In the genomic region with DNA sequence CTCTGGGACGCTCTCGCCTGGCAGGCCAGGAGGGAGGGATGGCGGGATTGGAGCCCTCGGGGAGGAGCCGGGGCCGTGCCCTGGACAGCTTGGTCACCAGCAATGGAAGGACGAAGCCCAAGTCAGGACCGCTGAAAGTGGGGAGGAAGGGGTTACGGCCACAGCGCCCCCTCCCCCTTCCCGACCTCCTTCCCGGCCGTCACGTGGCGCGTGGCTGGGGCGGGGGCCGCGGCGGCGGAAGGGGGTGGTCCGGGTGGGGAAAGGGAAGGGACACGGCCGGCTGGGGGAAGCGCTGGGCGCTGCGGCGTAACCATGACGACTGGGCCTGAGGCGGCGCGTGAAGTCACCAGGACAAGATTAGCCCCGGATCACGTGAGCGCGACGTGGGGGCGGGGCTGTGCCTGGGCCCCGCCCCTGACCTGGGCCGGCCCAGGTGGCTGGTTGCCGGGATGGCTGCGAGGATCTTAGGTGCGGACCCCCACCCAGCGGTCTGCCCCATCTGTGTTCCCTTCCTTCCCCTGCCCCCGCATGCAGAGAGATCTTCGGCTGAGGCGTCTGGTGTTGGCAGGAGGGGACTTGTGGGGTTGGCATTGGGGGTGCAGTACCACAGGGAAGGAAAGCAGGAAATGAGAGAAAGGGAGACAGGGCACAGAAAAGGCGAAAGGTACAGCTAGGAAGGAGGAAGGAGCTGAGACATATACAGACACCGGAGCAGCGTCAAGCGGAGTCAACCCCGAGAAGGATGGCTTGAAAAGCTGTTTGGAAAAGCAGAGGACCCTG, we compare ENCODE assay signal across 1 cellular context.
TF ChIP-seq lines count a peak whose summit lies in the region.

No MANE protein-coding gene starts in this region.

TF ChIP-seq in K562, 482 proteins besides CTCF, POLR2A, EP300 and RAD21 (continues in another document):
- no peak; the same call in 1 of the 2 replicates for TF ChIP-seq ZNF263 (CRISPR knock-in tag; IDR thresholded peaks at IDR 0.05; ENCODE audit: borderline replicate concordance)
- 0 out of 2 replicates have a peak, but pooled peaks have one; percentile 21 for TF ChIP-seq MIER1 (IDR thresholded peaks at IDR 0.05; ENCODE audit: low read depth)
- TF ChIP-seq, protein P1, sequence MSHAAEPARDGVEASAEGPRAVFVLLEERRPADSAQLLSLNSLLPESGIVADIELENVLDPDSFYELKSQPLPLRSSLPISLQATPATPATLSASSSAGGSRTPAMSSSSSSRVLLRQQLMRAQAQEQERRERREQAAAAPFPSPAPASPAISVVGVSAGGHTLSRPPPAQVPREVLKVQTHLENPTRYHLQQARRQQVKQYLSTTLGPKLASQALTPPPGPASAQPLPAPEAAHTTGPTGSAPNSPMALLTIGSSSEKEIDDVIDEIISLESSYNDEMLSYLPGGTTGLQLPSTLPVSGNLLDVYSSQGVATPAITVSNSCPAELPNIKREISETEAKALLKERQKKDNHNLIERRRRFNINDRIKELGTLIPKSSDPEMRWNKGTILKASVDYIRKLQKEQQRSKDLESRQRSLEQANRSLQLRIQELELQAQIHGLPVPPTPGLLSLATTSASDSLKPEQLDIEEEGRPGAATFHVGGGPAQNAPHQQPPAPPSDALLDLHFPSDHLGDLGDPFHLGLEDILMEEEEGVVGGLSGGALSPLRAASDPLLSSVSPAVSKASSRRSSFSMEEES (CRISPR knock-in tag; IDR thresholded peaks at IDR 0.05) = peak; percentile 97
- peak; percentile 57; the same call in 1 of the 2 replicates for TF ChIP-seq CREB1 (IDR thresholded peaks at IDR 0.05)
- TF ChIP-seq CREB1 (CRISPR knock-in tag; IDR thresholded peaks at IDR 0.05) = peak; percentile 21; the same call in 1 of the 2 replicates
- TF ChIP-seq, protein P2, sequence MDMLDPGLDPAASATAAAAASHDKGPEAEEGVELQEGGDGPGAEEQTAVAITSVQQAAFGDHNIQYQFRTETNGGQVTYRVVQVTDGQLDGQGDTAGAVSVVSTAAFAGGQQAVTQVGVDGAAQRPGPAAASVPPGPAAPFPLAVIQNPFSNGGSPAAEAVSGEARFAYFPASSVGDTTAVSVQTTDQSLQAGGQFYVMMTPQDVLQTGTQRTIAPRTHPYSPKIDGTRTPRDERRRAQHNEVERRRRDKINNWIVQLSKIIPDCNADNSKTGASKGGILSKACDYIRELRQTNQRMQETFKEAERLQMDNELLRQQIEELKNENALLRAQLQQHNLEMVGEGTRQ (CRISPR knock-in tag; IDR thresholded peaks at IDR 0.05) = peak; percentile 96
- no peak for TF ChIP-seq KLF13 (tag; IDR thresholded peaks at IDR 0.05; ENCODE audit: borderline replicate concordance, low read depth)
- no peak for TF ChIP-seq SRF (CRISPR knock-in tag; IDR thresholded peaks at IDR 0.05)
- peak in 1 of 2 experiments; percentile 39; a peak in 1 of 4 replicates for TF ChIP-seq FOXK2 (conservative IDR thresholded peaks at IDR 0.05 in 1 of 2, IDR thresholded peaks at IDR 0.05 in 1 of 2; ENCODE audit: low read depth in 2 of 2)
- TF ChIP-seq ZNF445 (CRISPR knock-in tag; IDR thresholded peaks at IDR 0.05; ENCODE audit: low read depth) = no peak
- TF ChIP-seq CREBBP (IDR thresholded peaks at IDR 0.05; ENCODE audit: low read depth, low read length) = no peak
- peak; percentile 62 for TF ChIP-seq L3MBTL2 (IDR thresholded peaks at IDR 0.05)
- peak; percentile 81 for TF ChIP-seq CCNT2 (IDR thresholded peaks at IDR 0.05; ENCODE audit: borderline replicate concordance, extremely low read depth, insufficient read length, low read depth, low read length)
- TF ChIP-seq SLC30A9 (CRISPR knock-in tag; IDR thresholded peaks at IDR 0.05) = no peak
- TF ChIP-seq, protein P3, sequence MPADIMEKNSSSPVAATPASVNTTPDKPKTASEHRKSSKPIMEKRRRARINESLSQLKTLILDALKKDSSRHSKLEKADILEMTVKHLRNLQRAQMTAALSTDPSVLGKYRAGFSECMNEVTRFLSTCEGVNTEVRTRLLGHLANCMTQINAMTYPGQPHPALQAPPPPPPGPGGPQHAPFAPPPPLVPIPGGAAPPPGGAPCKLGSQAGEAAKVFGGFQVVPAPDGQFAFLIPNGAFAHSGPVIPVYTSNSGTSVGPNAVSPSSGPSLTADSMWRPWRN (IDR thresholded peaks at IDR 0.05; ENCODE audit: low read depth) = no peak
- TF ChIP-seq POLR2B (IDR thresholded peaks at IDR 0.05; ENCODE audit: low read depth, partially characterized antibody) = peak; percentile 43
- TF ChIP-seq BHLHE40 (IDR thresholded peaks at IDR 0.05; ENCODE audit: low read length) = peak; percentile 98
- peak in 1 of 2 experiments; percentile 86; a peak in 2 of 4 replicates for TF ChIP-seq CSDE1 (IDR thresholded peaks at IDR 0.05)
- TF ChIP-seq EP400 (IDR thresholded peaks at IDR 0.05) = peak; percentile 37; the same call in 1 of the 2 replicates
- TF ChIP-seq POLR2AphosphoS5 (IDR thresholded peaks at IDR 0.05; ENCODE audit: control insufficient read depth, insufficient read depth, low read depth, low read length) = peak; percentile 48; the same call in 1 of the 2 replicates
- TF ChIP-seq FIP1L1 (IDR thresholded peaks at IDR 0.05; ENCODE audit: low read depth, low read length, poor library complexity, severe bottlenecking) = no peak
- peak; percentile 82 for TF ChIP-seq BMI1 (IDR thresholded peaks at IDR 0.05; ENCODE audit: low read length)
- peak; percentile 78 for TF ChIP-seq CREM (IDR thresholded peaks at IDR 0.05; ENCODE audit: low read depth)
- peak; percentile 82 for TF ChIP-seq JUND (IDR thresholded peaks at IDR 0.05; ENCODE audit: borderline replicate concordance, low read depth, low read length)
- TF ChIP-seq JUND (tag; IDR thresholded peaks at IDR 0.05; ENCODE audit: borderline replicate concordance, low read depth, low read length) = peak; percentile 68; the same call in 1 of the 3 replicates
- TF ChIP-seq MED1 (CRISPR knock-in tag; IDR thresholded peaks at IDR 0.05; ENCODE audit: borderline replicate concordance) = no peak
- no peak for TF ChIP-seq ZNF384 (IDR thresholded peaks at IDR 0.05; ENCODE audit: low read depth, low read length)
- TF ChIP-seq NRF1 (conservative IDR thresholded peaks at IDR 0.05 in 1 of 2, IDR thresholded peaks at IDR 0.05 in 1 of 2) = peak; percentile 61 to 64
- 0 out of 2 replicates have a peak, but pooled peaks have one; percentile 22 for TF ChIP-seq SREBF1 (IDR thresholded peaks at IDR 0.05; ENCODE audit: borderline replicate concordance, low read depth, low read length)
- TF ChIP-seq GABPB1 (CRISPR knock-in tag; IDR thresholded peaks at IDR 0.05) = 0 out of 2 replicates have a peak, but pooled peaks have one; percentile 14
- TF ChIP-seq ZNF3 (CRISPR knock-in tag; IDR thresholded peaks at IDR 0.05) = no peak
- peak; percentile 30; the same call in 1 of the 2 replicates for TF ChIP-seq GABPA (tag; conservative IDR thresholded peaks at IDR 0.05; ENCODE audit: low read depth)
- no peak for TF ChIP-seq NR2C2 (CRISPR knock-in tag; IDR thresholded peaks at IDR 0.05)
- TF ChIP-seq NR2C2 (tag; IDR thresholded peaks at IDR 0.05) = peak; percentile 48
- TF ChIP-seq, protein P4, sequence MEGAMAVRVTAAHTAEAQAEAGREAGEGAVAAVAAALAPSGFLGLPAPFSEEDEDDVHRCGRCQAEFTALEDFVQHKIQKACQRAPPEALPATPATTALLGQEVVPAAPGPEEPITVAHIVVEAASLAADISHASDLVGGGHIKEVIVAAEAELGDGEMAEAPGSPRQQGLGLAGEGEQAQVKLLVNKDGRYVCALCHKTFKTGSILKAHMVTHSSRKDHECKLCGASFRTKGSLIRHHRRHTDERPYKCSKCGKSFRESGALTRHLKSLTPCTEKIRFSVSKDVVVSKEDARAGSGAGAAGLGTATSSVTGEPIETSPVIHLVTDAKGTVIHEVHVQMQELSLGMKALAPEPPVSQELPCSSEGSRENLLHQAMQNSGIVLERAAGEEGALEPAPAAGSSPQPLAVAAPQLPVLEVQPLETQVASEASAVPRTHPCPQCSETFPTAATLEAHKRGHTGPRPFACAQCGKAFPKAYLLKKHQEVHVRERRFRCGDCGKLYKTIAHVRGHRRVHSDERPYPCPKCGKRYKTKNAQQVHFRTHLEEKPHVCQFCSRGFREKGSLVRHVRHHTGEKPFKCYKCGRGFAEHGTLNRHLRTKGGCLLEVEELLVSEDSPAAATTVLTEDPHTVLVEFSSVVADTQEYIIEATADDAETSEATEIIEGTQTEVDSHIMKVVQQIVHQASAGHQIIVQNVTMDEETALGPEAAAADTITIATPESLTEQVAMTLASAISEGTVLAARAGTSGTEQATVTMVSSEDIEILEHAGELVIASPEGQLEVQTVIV (CRISPR knock-in tag; IDR thresholded peaks at IDR 0.05; ENCODE audit: borderline replicate concordance) = no peak
- TF ChIP-seq POLR2G (IDR thresholded peaks at IDR 0.05; ENCODE audit: low read depth, low read length) = peak; percentile 70
- TF ChIP-seq DACH1 (IDR thresholded peaks at IDR 0.05; ENCODE audit: partially characterized antibody) = peak; percentile 26
- TF ChIP-seq NONO (IDR thresholded peaks at IDR 0.05; ENCODE audit: low read depth in 2 of 2, low read length in 1 of 2) = 0 out of 4 replicates have a peak, but pooled peaks of 1 of the 2 experiments have one; percentile 37
- TF ChIP-seq, protein P5, sequence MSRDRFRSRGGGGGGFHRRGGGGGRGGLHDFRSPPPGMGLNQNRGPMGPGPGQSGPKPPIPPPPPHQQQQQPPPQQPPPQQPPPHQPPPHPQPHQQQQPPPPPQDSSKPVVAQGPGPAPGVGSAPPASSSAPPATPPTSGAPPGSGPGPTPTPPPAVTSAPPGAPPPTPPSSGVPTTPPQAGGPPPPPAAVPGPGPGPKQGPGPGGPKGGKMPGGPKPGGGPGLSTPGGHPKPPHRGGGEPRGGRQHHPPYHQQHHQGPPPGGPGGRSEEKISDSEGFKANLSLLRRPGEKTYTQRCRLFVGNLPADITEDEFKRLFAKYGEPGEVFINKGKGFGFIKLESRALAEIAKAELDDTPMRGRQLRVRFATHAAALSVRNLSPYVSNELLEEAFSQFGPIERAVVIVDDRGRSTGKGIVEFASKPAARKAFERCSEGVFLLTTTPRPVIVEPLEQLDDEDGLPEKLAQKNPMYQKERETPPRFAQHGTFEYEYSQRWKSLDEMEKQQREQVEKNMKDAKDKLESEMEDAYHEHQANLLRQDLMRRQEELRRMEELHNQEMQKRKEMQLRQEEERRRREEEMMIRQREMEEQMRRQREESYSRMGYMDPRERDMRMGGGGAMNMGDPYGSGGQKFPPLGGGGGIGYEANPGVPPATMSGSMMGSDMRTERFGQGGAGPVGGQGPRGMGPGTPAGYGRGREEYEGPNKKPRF (IDR thresholded peaks at IDR 0.05; ENCODE audit: low read depth, low read length) = no peak
- TF ChIP-seq, protein P6, sequence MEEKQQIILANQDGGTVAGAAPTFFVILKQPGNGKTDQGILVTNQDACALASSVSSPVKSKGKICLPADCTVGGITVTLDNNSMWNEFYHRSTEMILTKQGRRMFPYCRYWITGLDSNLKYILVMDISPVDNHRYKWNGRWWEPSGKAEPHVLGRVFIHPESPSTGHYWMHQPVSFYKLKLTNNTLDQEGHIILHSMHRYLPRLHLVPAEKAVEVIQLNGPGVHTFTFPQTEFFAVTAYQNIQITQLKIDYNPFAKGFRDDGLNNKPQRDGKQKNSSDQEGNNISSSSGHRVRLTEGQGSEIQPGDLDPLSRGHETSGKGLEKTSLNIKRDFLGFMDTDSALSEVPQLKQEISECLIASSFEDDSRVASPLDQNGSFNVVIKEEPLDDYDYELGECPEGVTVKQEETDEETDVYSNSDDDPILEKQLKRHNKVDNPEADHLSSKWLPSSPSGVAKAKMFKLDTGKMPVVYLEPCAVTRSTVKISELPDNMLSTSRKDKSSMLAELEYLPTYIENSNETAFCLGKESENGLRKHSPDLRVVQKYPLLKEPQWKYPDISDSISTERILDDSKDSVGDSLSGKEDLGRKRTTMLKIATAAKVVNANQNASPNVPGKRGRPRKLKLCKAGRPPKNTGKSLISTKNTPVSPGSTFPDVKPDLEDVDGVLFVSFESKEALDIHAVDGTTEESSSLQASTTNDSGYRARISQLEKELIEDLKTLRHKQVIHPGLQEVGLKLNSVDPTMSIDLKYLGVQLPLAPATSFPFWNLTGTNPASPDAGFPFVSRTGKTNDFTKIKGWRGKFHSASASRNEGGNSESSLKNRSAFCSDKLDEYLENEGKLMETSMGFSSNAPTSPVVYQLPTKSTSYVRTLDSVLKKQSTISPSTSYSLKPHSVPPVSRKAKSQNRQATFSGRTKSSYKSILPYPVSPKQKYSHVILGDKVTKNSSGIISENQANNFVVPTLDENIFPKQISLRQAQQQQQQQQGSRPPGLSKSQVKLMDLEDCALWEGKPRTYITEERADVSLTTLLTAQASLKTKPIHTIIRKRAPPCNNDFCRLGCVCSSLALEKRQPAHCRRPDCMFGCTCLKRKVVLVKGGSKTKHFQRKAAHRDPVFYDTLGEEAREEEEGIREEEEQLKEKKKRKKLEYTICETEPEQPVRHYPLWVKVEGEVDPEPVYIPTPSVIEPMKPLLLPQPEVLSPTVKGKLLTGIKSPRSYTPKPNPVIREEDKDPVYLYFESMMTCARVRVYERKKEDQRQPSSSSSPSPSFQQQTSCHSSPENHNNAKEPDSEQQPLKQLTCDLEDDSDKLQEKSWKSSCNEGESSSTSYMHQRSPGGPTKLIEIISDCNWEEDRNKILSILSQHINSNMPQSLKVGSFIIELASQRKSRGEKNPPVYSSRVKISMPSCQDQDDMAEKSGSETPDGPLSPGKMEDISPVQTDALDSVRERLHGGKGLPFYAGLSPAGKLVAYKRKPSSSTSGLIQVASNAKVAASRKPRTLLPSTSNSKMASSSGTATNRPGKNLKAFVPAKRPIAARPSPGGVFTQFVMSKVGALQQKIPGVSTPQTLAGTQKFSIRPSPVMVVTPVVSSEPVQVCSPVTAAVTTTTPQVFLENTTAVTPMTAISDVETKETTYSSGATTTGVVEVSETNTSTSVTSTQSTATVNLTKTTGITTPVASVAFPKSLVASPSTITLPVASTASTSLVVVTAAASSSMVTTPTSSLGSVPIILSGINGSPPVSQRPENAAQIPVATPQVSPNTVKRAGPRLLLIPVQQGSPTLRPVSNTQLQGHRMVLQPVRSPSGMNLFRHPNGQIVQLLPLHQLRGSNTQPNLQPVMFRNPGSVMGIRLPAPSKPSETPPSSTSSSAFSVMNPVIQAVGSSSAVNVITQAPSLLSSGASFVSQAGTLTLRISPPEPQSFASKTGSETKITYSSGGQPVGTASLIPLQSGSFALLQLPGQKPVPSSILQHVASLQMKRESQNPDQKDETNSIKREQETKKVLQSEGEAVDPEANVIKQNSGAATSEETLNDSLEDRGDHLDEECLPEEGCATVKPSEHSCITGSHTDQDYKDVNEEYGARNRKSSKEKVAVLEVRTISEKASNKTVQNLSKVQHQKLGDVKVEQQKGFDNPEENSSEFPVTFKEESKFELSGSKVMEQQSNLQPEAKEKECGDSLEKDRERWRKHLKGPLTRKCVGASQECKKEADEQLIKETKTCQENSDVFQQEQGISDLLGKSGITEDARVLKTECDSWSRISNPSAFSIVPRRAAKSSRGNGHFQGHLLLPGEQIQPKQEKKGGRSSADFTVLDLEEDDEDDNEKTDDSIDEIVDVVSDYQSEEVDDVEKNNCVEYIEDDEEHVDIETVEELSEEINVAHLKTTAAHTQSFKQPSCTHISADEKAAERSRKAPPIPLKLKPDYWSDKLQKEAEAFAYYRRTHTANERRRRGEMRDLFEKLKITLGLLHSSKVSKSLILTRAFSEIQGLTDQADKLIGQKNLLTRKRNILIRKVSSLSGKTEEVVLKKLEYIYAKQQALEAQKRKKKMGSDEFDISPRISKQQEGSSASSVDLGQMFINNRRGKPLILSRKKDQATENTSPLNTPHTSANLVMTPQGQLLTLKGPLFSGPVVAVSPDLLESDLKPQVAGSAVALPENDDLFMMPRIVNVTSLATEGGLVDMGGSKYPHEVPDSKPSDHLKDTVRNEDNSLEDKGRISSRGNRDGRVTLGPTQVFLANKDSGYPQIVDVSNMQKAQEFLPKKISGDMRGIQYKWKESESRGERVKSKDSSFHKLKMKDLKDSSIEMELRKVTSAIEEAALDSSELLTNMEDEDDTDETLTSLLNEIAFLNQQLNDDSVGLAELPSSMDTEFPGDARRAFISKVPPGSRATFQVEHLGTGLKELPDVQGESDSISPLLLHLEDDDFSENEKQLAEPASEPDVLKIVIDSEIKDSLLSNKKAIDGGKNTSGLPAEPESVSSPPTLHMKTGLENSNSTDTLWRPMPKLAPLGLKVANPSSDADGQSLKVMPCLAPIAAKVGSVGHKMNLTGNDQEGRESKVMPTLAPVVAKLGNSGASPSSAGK (IDR thresholded peaks at IDR 0.05) = peak; percentile 44; the same call in 1 of the 2 replicates
